In genomic region chr6:117685359-117685758, GRCh38 we compare ENCODE assay signal across 39 cellular contexts.
"Had no signal": no experiment of that assay in that cellular context is flagged by ENCODE, and none has a peak within 500 bp of the region (broad histone marks: within the 10 kb centered on the region; RNA-seq: fewer than 3 reads in every experiment).

No MANE protein-coding gene starts in this region.

- H3K27me3 Mint-ChIP-seq: activated CD4-positive, alpha-beta memory T cell treated with anti-CD3 and anti-CD28 coated beads, Interleukin-2, amount 10 ng/mL, durations not matched to agents 7 days and 5 days; activated CD4-positive, alpha-beta T cell treated with anti-CD3 and anti-CD28 coated beads for 36 hours; activated CD4-positive, alpha-beta T cell treated with anti-CD3 and anti-CD28 coated beads, Interleukin-2, amount 10 ng/mL, durations not matched to agents 7 days and 5 days; activated CD8-positive, alpha-beta memory T cell treated with anti-CD3 and anti-CD28 coated beads, Interleukin-2, amount 10 ng/mL, durations not matched to agents 7 days and 5 days; activated naive CD4-positive, alpha-beta T cell treated with anti-CD3 and anti-CD28 coated beads, Interleukin-2, amount 10 ng/mL, durations not matched to agents 7 days and 5 days; activated naive CD4-positive, alpha-beta T cell treated with anti-CD3 and anti-CD28 coated beads, Interleukin-2, amount 50 U/mL, for 24 hours; activated naive CD8-positive, alpha-beta T cell; activated naive CD8-positive, alpha-beta T cell treated with anti-CD3 and anti-CD28 coated beads, Interleukin-2, amount 10 ng/mL, durations not matched to agents 7 days and 5 days; activated naive CD8-positive, alpha-beta T cell treated with anti-CD3 and anti-CD28 coated beads, Interleukin-2, amount 50 U/mL, for 24 hours; activated T-cell treated with anti-CD3 and anti-CD28 coated beads, Interleukin-2, amount 50 U/mL, for 24 hours; brain; central memory CD8-positive, alpha-beta T cell had no signal

- ATAC-seq: activated CD4-positive, alpha-beta T cell treated with anti-CD3 and anti-CD28 coated beads for 36 hours; activated CD4-positive, CD25-positive, alpha-beta regulatory T cell treated with anti-CD3 and anti-CD28 coated beads, Interleukin-2, amount 50 U/mL, for 24 hours; activated CD8-positive, alpha-beta memory T cell treated with anti-CD3 and anti-CD28 coated beads, Interleukin-2, amount 10 ng/mL, durations not matched to agents 7 days and 5 days; activated CD8-positive, alpha-beta T cell treated with anti-CD3 and anti-CD28 coated beads, Interleukin-2, amount 10 ng/mL, durations not matched to agents 7 days and 5 days; activated naive CD8-positive, alpha-beta T cell treated with anti-CD3 and anti-CD28 coated beads, Interleukin-2, amount 50 U/mL, for 24 hours had no signal

- H3K27ac ChIP-seq: ascending aorta, cardiac muscle cell, VCaP had no signal

- H3K4me3 Mint-ChIP-seq: activated CD4-positive, alpha-beta memory T cell treated with anti-CD3 and anti-CD28 coated beads, Interleukin-2, amount 10 ng/mL, durations not matched to agents 7 days and 5 days; activated CD4-positive, alpha-beta T cell treated with anti-CD3 and anti-CD28 coated beads for 36 hours; activated CD4-positive, alpha-beta T cell treated with anti-CD3 and anti-CD28 coated beads, Interleukin-2, amount 10 ng/mL, durations not matched to agents 7 days and 5 days; activated CD8-positive, alpha-beta memory T cell treated with anti-CD3 and anti-CD28 coated beads, Interleukin-2, amount 10 ng/mL, durations not matched to agents 7 days and 5 days; activated CD8-positive, alpha-beta T cell treated with anti-CD3 and anti-CD28 coated beads, Interleukin-2, amount 10 ng/mL, durations not matched to agents 7 days and 5 days; activated naive CD4-positive, alpha-beta T cell treated with anti-CD3 and anti-CD28 coated beads, Interleukin-2, amount 10 ng/mL, durations not matched to agents 7 days and 5 days; activated naive CD8-positive, alpha-beta T cell treated with anti-CD3 and anti-CD28 coated beads, Interleukin-2, amount 10 ng/mL, durations not matched to agents 7 days and 5 days; activated naive CD8-positive, alpha-beta T cell treated with anti-CD3 and anti-CD28 coated beads, Interleukin-2, amount 50 U/mL, for 24 hours; activated T-cell treated with anti-CD3 and anti-CD28 coated beads, Interleukin-2, amount 50 U/mL, for 24 hours; brain; central memory CD8-positive, alpha-beta T cell; T-helper 1 cell treated with Interleukin-12 subunit alpha and Interleukin-12 subunit beta and Interleukin-4 antibody, amounts not matched to agents 30 μg/mL and 1 μg/mL, for 36 hours; T-helper 2 cell treated with Interferon-gamma antibody and Interleukin-4, amounts not matched to agents 5 μg/mL and 100 μg/mL, for 36 hours had no signal

- H3K27me3 ChIP-seq: ascending aorta, cardiac muscle cell had no signal

- FAIRE-seq: bronchial epithelial cell, TTC549 had no signal

- H3K27ac Mint-ChIP-seq: activated CD4-positive, alpha-beta memory T cell treated with anti-CD3 and anti-CD28 coated beads, Interleukin-2, amount 10 ng/mL, durations not matched to agents 7 days and 5 days; activated CD4-positive, alpha-beta T cell treated with anti-CD3 and anti-CD28 coated beads for 36 hours; activated CD4-positive, alpha-beta T cell treated with anti-CD3 and anti-CD28 coated beads, Interleukin-2, amount 10 ng/mL, durations not matched to agents 7 days and 5 days; activated CD8-positive, alpha-beta memory T cell treated with anti-CD3 and anti-CD28 coated beads, Interleukin-2, amount 10 ng/mL, durations not matched to agents 7 days and 5 days; activated CD8-positive, alpha-beta T cell treated with anti-CD3 and anti-CD28 coated beads, Interleukin-2, amount 10 ng/mL, durations not matched to agents 7 days and 5 days; activated naive CD4-positive, alpha-beta T cell treated with anti-CD3 and anti-CD28 coated beads, Interleukin-2, amount 10 ng/mL, durations not matched to agents 7 days and 5 days; activated naive CD4-positive, alpha-beta T cell treated with anti-CD3 and anti-CD28 coated beads, Interleukin-2, amount 50 U/mL, for 24 hours; activated naive CD8-positive, alpha-beta T cell; activated naive CD8-positive, alpha-beta T cell treated with anti-CD3 and anti-CD28 coated beads, Interleukin-2, amount 10 ng/mL, durations not matched to agents 7 days and 5 days; activated naive CD8-positive, alpha-beta T cell treated with anti-CD3 and anti-CD28 coated beads, Interleukin-2, amount 50 U/mL, for 24 hours; activated T-cell treated with anti-CD3 and anti-CD28 coated beads, Interleukin-2, amount 50 U/mL, for 24 hours; activated T-helper 2 cell treated with anti-CD3 and anti-CD28 coated beads, Interferon-gamma antibody, Interleukin-2, Interleukin-4, amounts not matched to agents 10 μg/mL and 5 μg/mL and 100 μg/mL, durations not matched to agents 14 hours and 24 hours and 36 hours; brain; T-helper 1 cell treated with Interleukin-12 subunit alpha and Interleukin-12 subunit beta and Interleukin-4 antibody, amounts not matched to agents 30 μg/mL and 1 μg/mL, for 36 hours; T-helper 2 cell treated with Interferon-gamma antibody and Interleukin-4, amounts not matched to agents 5 μg/mL and 100 μg/mL, for 36 hours had no signal

- DNase-seq: activated CD4-positive, alpha-beta memory T cell treated with anti-CD3 and anti-CD28 coated beads, Interleukin-2, amount 10 ng/mL, durations not matched to agents 7 days and 5 days; activated CD4-positive, alpha-beta T cell treated with anti-CD3 and anti-CD28 coated beads for 1 hour; activated CD4-positive, alpha-beta T cell treated with anti-CD3 and anti-CD28 coated beads for 36 hours; activated CD4-positive, alpha-beta T cell treated with anti-CD3 and anti-CD28 coated beads for 48 hours; activated CD4-positive, alpha-beta T cell treated with anti-CD3 and anti-CD28 coated beads, Interleukin-2, amount 10 ng/mL, durations not matched to agents 7 days and 5 days; activated CD4-positive, alpha-beta T cell treated with anti-CD3 and anti-CD28 coated beads, Interleukin-2, amount 50 U/mL, for 48 hours; activated CD4-positive, CD25-positive, alpha-beta regulatory T cell; activated CD8-positive, alpha-beta memory T cell treated with anti-CD3 and anti-CD28 coated beads for 24 hours; activated CD8-positive, alpha-beta memory T cell treated with anti-CD3 and anti-CD28 coated beads, Interleukin-2, amount 10 ng/mL, durations not matched to agents 7 days and 5 days; activated CD8-positive, alpha-beta memory T cell treated with anti-CD3 and anti-CD28 coated beads, Interleukin-2, amount 50 U/mL, for 48 hours; activated CD8-positive, alpha-beta T cell treated with anti-CD3 and anti-CD28 coated beads, Interleukin-2, amount 10 ng/mL, durations not matched to agents 7 days and 5 days; activated effector memory CD4-positive, alpha-beta T cell treated with Interleukin-2 at 50 U/mL for 16 hours; activated gamma-delta T cell; activated naive CD4-positive, alpha-beta T cell treated with anti-CD3 and anti-CD28 coated beads, Interleukin-2, amount 10 ng/mL, durations not matched to agents 7 days and 5 days; activated naive CD4-positive, alpha-beta T cell treated with Interleukin-2 at 50 U/mL for 16 hours; activated naive CD8-positive, alpha-beta T cell treated with anti-CD3 and anti-CD28 coated beads, Interleukin-2, amount 10 ng/mL, durations not matched to agents 7 days and 5 days; activated naive CD8-positive, alpha-beta T cell treated with anti-CD3 and anti-CD28 coated beads, Interleukin-2, amount 50 U/mL, for 24 hours; activated T-cell treated with anti-CD3 and anti-CD28 coated beads, Interleukin-2, amount 50 U/mL, for 24 hours; activated T-cell treated with anti-CD3 and anti-CD28 coated beads, Interleukin-2, amount 50 U/mL, for 48 hours; amygdala; anterior cingulate cortex; caudate nucleus; cerebellar nuclear complex; T-helper 1 cell; T-helper 2 cell; T-helper 9 cell had no signal

- H3K9me3 Mint-ChIP-seq: activated CD4-positive, alpha-beta memory T cell treated with anti-CD3 and anti-CD28 coated beads, Interleukin-2, amount 10 ng/mL, durations not matched to agents 7 days and 5 days; activated naive CD4-positive, alpha-beta T cell treated with anti-CD3 and anti-CD28 coated beads, Interleukin-2, amount 10 ng/mL, durations not matched to agents 7 days and 5 days; activated naive CD4-positive, alpha-beta T cell treated with anti-CD3 and anti-CD28 coated beads, Interleukin-2, amount 50 U/mL, for 24 hours; activated naive CD8-positive, alpha-beta T cell treated with anti-CD3 and anti-CD28 coated beads, Interleukin-2, amount 10 ng/mL, durations not matched to agents 7 days and 5 days; activated naive CD8-positive, alpha-beta T cell treated with anti-CD3 and anti-CD28 coated beads, Interleukin-2, amount 50 U/mL, for 24 hours; activated T-cell treated with anti-CD3 and anti-CD28 coated beads, Interleukin-2, amount 50 U/mL, for 24 hours; activated T-helper 2 cell treated with anti-CD3 and anti-CD28 coated beads, Interferon-gamma antibody, Interleukin-2, Interleukin-4, amounts not matched to agents 10 μg/mL and 5 μg/mL and 100 μg/mL, durations not matched to agents 14 hours and 24 hours and 36 hours; central memory CD8-positive, alpha-beta T cell; T-helper 1 cell treated with Interleukin-12 subunit alpha and Interleukin-12 subunit beta and Interleukin-4 antibody, amounts not matched to agents 30 μg/mL and 1 μg/mL, for 36 hours; T-helper 2 cell treated with Interferon-gamma antibody and Interleukin-4, amounts not matched to agents 5 μg/mL and 100 μg/mL, for 36 hours had no signal

- H3K4me3 ChIP-seq: ascending aorta, cardiac muscle cell had no signal

- H3K36me3 ChIP-seq: ascending aorta, cardiac muscle cell had no signal

- H3K9me3 ChIP-seq: ascending aorta had no signal
